ENCODE assay signal across 18 cellular contexts in genomic region chr20:64188071-64188470, GRCh38. TPM values are rescaled to one million over a fixed set of nuclear protein-coding genes. Genes with fewer than 3 reads are reported as not detected.
DNase-seq lines count a peak whose midpoint lies in the region; ATAC-seq, FAIRE-seq and TF ChIP-seq lines count a peak whose summit lies in the region.
"Had no signal": no experiment of that assay in that cellular context is flagged by ENCODE, and none has a peak within 500 bp of the region (broad histone marks: within the 10 kb centered on the region; RNA-seq: fewer than 3 reads in every experiment).

No MANE protein-coding gene starts in this region.

- H3K36me3 ChIP-seq in NT2/D1 (ENCODE audit: insufficient read depth, insufficient read length, low read length) (no peaks in the 10 kb centered on the region), hepatocyte (replicated peaks; ENCODE audit: insufficient read depth, low read depth) (no peaks in the 10 kb centered on the region), small intestine (ENCODE audit: control insufficient read depth in 2 of 2, insufficient read depth in 2 of 2, low read length in 2 of 2) (no peaks in the 10 kb centered on the region)
- H3K36me3 ChIP-seq: HAP-1 had no signal

- H3K9me3 ChIP-seq in NT2/D1 (ENCODE audit: insufficient read depth, low read length) (peaks cover 27% of the 10 kb centered on the region; the same call in 1 of the 2 replicates), hepatocyte (ENCODE audit: low read depth) (no peaks in the 10 kb centered on the region), small intestine (ENCODE audit: control insufficient read depth, low read depth) (no peaks in the 10 kb centered on the region)
- H3K9me3 ChIP-seq: HAP-1 had no signal

- FAIRE-seq in small intestine (lab: Jason Lieb, UNC): no peak
- FAIRE-seq: GM19239 had no signal

- H3K27ac Mint-ChIP-seq in type B pancreatic cell: peak overlapping the region; percentile 78
- H3K27ac Mint-ChIP-seq: CD8-positive, alpha-beta T cell had no signal

- no peaks in the 10 kb centered on the region for H3K79me2 ChIP-seq in hepatocyte

- H3K27ac ChIP-seq in hepatocyte (peak overlapping the region; percentile 95), small intestine (ENCODE audit: low read depth in 1 of 2, low read length in 1 of 2) (no peak overlapping the region)

- peaks cover 12% of the 10 kb centered on the region for H3K4me1 Mint-ChIP-seq in type B pancreatic cell (ENCODE audit: unreplicated experiment)

- H3K4me3 ChIP-seq in NT2/D1 (ENCODE audit: insufficient read length, low read depth) (no peak overlapping the region), hepatocyte (no peak overlapping the region), small intestine (ENCODE audit: low read depth in 1 of 2, low read length in 2 of 2) (no peak overlapping the region)
- H3K4me3 ChIP-seq: HAP-1 had no signal

- H3K27me3 ChIP-seq in NT2/D1 (ENCODE audit: insufficient read depth, insufficient read length) (no peaks in the 10 kb centered on the region), hepatocyte (no peaks in the 10 kb centered on the region), small intestine (ENCODE audit: control insufficient read depth in 2 of 2, insufficient read depth in 2 of 2, low read length in 2 of 2) (peaks cover 0 to 3% of the 10 kb centered on the region in 2 donors)

- H3K27me3 Mint-ChIP-seq in type B pancreatic cell: peaks cover 19% of the 10 kb centered on the region

- H4K20me1 ChIP-seq in hepatocyte (ENCODE audit: insufficient read depth, poor library complexity, severe bottlenecking): no peaks in the 10 kb centered on the region

- H3K9ac ChIP-seq in NT2/D1 (ENCODE audit: insufficient read length, low read depth): peak overlapping the region; percentile 1

- ATAC-seq in HG03469 (IDR thresholded peaks at IDR 0.05; ENCODE audit: unreplicated experiment) (no peak), GM19467 (IDR thresholded peaks at IDR 0.05; ENCODE audit: unreplicated experiment) (no peak)
- ATAC-seq: CD8-positive, alpha-beta T cell had no signal

- 79% methylated on average over 5 of the region's 5 CpGs for WGBS in hepatocyte (ENCODE audit: low lambda C conversion rate, missing lambda C conversion rate)
- WGBS in small intestine, 3 donors: 81 to 97% (median 90%) methylated on average over 5 of the region's 5 CpGs

- H3K4me2 ChIP-seq in hepatocyte: no peak overlapping the region

- no peaks in the 10 kb centered on the region for H3K36me3 Mint-ChIP-seq in type B pancreatic cell
- H3K36me3 Mint-ChIP-seq: CD8-positive, alpha-beta T cell had no signal

- H3K9me2 ChIP-seq in hepatocyte (replicated peaks; ENCODE audit: insufficient read depth): no peaks in the 10 kb centered on the region

- no peak overlapping the region for H2AFZ ChIP-seq in hepatocyte

- H3K4me1 ChIP-seq in NT2/D1 (ENCODE audit: insufficient read depth, insufficient read length): peaks cover 23% of the 10 kb centered on the region
- H3K4me1 ChIP-seq in hepatocyte (ENCODE audit: insufficient read depth): peaks cover 18% of the 10 kb centered on the region
- no peaks in the 10 kb centered on the region for H3K4me1 ChIP-seq in small intestine (ENCODE audit: control insufficient read depth in 2 of 2, insufficient read depth in 1 of 2, low read depth in 1 of 2, low read length in 1 of 2)

- TF ChIP-seq CTCF in hepatocyte (IDR thresholded peaks at IDR 0.05; ENCODE audit: poor library complexity) (no peak), type B pancreatic cell (conservative IDR thresholded peaks at IDR 0.05) (no peak)

- DNase-seq in NCI-H82 (lab: John Stamatoyannopoulos, UW) (peak; percentile 70), NCI-H82 treated with DMSO at 0.1 percent for 48 hours (lab: John Stamatoyannopoulos, UW; ENCODE audit: unreplicated experiment) (no peak), NT2/D1 (ENCODE audit: low read depth, low spot score) (no peak), hepatocyte (ENCODE audit: low spot score) (no peak), type B pancreatic cell (ENCODE audit: extremely low spot score, unreplicated experiment) (no peak), small intestine (no peak)
- DNase-seq: CD8-positive, alpha-beta T cell; NCI-H1048; NCI-H1436 treated with DMSO at 0.1 percent for 48 hours; NCI-H2081; SHP77 treated with DMSO at 0.1 percent for 48 hours had no signal

- no peaks in the 10 kb centered on the region for H3K9me3 Mint-ChIP-seq in type B pancreatic cell
- H3K9me3 Mint-ChIP-seq: CD8-positive, alpha-beta T cell had no signal

- H3K4me3 Mint-ChIP-seq in type B pancreatic cell: no peak overlapping the region
- H3K4me3 Mint-ChIP-seq: CD8-positive, alpha-beta T cell had no signal

RNA-seq across cellular contexts. Expression of gene MYT1, which starts 23.8 kb away (rescaled TPM):
- total RNA-seq in hepatocyte (0.03 and 0.08 TPM in 2 replicates), type B pancreatic cell (ENCODE audit: low replicate concordance) (2.9 and 4.9 TPM in 2 replicates)
- polyA plus RNA-seq in hepatocyte (0.05 and 0.06 TPM in 2 replicates), small intestine (under 1 TPM in 1 of 3 donors, not detected in 2; 0.63 TPM)
- total RNA-seq: CD8-positive, alpha-beta T cell; MCF 10A; NCI-H460 had no signal
- polyA plus RNA-seq: BJ had no signal
